Comparison of ENCODE assay signal across 22 cellular contexts in the genomic region with DNA sequence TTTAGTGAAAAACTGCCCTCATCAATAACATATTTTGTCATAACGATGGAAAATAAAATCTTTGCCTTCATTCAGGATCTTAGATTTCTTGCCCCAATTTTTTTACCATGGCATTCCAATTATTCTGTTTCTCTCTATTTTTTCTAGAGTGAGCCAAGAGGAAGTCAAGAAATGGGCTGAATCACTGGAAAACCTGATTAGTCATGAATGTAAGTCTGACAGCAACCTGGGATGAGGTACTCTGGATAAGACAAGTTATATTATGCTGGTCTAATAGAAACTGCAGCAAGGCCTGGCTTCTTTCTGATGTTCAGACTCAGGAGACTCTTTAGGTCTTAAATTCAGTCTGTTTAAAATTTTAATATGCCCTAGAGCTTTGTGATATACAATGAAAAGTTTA. TPM values are rescaled to one million over a fixed set of nuclear protein-coding genes. Genes with fewer than 3 reads are reported as not detected.
A peak's percentile ranks its signal among the peaks of the same experiment; 100 is the strongest.
DNase-seq lines count a peak whose midpoint lies in the region; ATAC-seq and TF ChIP-seq lines count a peak whose summit lies in the region.
"Had no signal": no experiment of that assay in that cellular context is flagged by ENCODE, and none has a peak within 500 bp of the region (broad histone marks: within the 10 kb centered on the region; RNA-seq: fewer than 3 reads in every experiment).

No MANE protein-coding gene starts in this region.

- peaks cover 18% of the 10 kb centered on the region for H3K4me1 ChIP-seq in endocrine pancreas (ENCODE audit: control insufficient read depth, insufficient read depth, low read length)
- H3K4me1 ChIP-seq in esophagus squamous epithelium: peaks cover 0 to 23% (median 0%) of the 10 kb centered on the region in 3 donors
- H3K4me1 ChIP-seq: right lobe of liver had no signal

- H3K27me3 ChIP-seq in endocrine pancreas (ENCODE audit: control insufficient read depth, insufficient read depth, low read length) (no peaks in the 10 kb centered on the region), esophagus squamous epithelium (peaks cover 0 to 18% (median 0%) of the 10 kb centered on the region in 4 donors)

- H3K36me3 Mint-ChIP-seq in T-helper 17 cell (ENCODE audit: low read depth): peaks cover 2% of the 10 kb centered on the region
- H3K36me3 Mint-ChIP-seq: activated naive CD8-positive, alpha-beta T cell treated with anti-CD3 and anti-CD28 coated beads for 36 hours; neural progenitor cell had no signal

- H3K9ac ChIP-seq in endocrine pancreas (ENCODE audit: control insufficient read depth, insufficient read depth, low read length): no peak overlapping the region
- H3K9ac ChIP-seq: neural progenitor cell had no signal

- no peak overlapping the region for H3K27ac Mint-ChIP-seq in T-helper 17 cell
- H3K27ac Mint-ChIP-seq: activated CD8-positive, alpha-beta T cell treated with anti-CD3 and anti-CD28 coated beads for 36 hours; activated naive CD8-positive, alpha-beta T cell treated with anti-CD3 and anti-CD28 coated beads for 36 hours; neural progenitor cell had no signal

- ATAC-seq in T-helper 17 cell: no peak
- ATAC-seq: activated CD8-positive, alpha-beta T cell treated with anti-CD3 and anti-CD28 coated beads for 36 hours; heart left ventricle; Panc1 had no signal

- no peak for TF ChIP-seq CTCF in esophagus squamous epithelium (IDR thresholded peaks at IDR 0.05)

- WGBS in esophagus squamous epithelium, 2 donors: 88 to 100% methylated on average over 1 of the region's 1 CpG

- no peak overlapping the region for H3K4me3 Mint-ChIP-seq in T-helper 17 cell
- H3K4me3 Mint-ChIP-seq: activated CD8-positive, alpha-beta T cell treated with anti-CD3 and anti-CD28 coated beads for 36 hours; activated naive CD8-positive, alpha-beta T cell treated with anti-CD3 and anti-CD28 coated beads for 36 hours; neural progenitor cell had no signal

- H3K9me3 ChIP-seq in endocrine pancreas (ENCODE audit: control insufficient read depth, low read length) (no peaks in the 10 kb centered on the region), T-helper 17 cell (ENCODE audit: control insufficient read depth, low read length, poor library complexity, severe bottlenecking) (no peaks in the 10 kb centered on the region), esophagus squamous epithelium (no peaks in the 10 kb centered on the region)
- H3K9me3 ChIP-seq: Caco-2, heart left ventricle, right lobe of liver had no signal

- no peaks in the 10 kb centered on the region for H3K36me3 ChIP-seq in endocrine pancreas (ENCODE audit: control insufficient read depth, insufficient read depth, low read length)
- no peaks in the 10 kb centered on the region for H3K36me3 ChIP-seq in esophagus squamous epithelium
- H3K36me3 ChIP-seq: neural progenitor cell, right lobe of liver had no signal

- in situ Hi-C loops in Caki2 (cut with HindIII; ENCODE audit: low pct_unique_long_range_greater_than_20kb, low sequenced_read_pairs): no loop called here

- TF ChIP-seq POLR2A in esophagus squamous epithelium (IDR thresholded peaks at IDR 0.05): no peak

- DNase-seq in Caki2 (ENCODE audit: low read depth) (peak; percentile 19), RPMI7951 (ENCODE audit: low read depth) (peak; percentile 49), lung microvascular endothelial cell (ENCODE audit: low read depth in 2 of 2) (peak; percentile 17 to 76), T-helper 17 cell (no peak), epidermal melanocyte (ENCODE audit: insufficient read length, low spot score) (no peak), pons (ENCODE audit: low spot score) (no peak), esophagus squamous epithelium (lab: John Stamatoyannopoulos, UW) (no peak)
- DNase-seq: activated CD8-positive, alpha-beta T cell treated with anti-CD3 and anti-CD28 coated beads for 36 hours; activated naive CD8-positive, alpha-beta T cell treated with anti-CD3 and anti-CD28 coated beads for 36 hours; activated T-cell treated with anti-CD3 and anti-CD28 coated beads, Interleukin-2, amount 50 U/mL, for 48 hours; Caco-2; central memory CD4-positive, alpha-beta T cell; heart left ventricle; islet precursor cell; KBM-7; NCI-H1092 treated with DMSO at 0.1 percent for 48 hours; NCI-H774; right lobe of liver had no signal

- H3K27ac ChIP-seq in esophagus squamous epithelium: no peak overlapping the region
- H3K27ac ChIP-seq: neural progenitor cell, right lobe of liver, VCaP had no signal

- intact Hi-C loops in esophagus squamous epithelium (cut with DNase I): no loop called here

- peak overlapping the region; percentile 98 for H3K4me3 ChIP-seq in endocrine pancreas (ENCODE audit: control insufficient read depth, insufficient read depth, low read length)
- no peak overlapping the region for H3K4me3 ChIP-seq in esophagus squamous epithelium
- H3K4me3 ChIP-seq: neural progenitor cell, right lobe of liver had no signal

- no peaks in the 10 kb centered on the region for H3K4me1 Mint-ChIP-seq in T-helper 17 cell

- H3K27me3 Mint-ChIP-seq in T-helper 17 cell: peaks cover 72% of the 10 kb centered on the region

RNA-seq across cellular contexts. Expression of a gene that starts 3.5 kb away (rescaled TPM):
- total RNA-seq in Caki2 (2014; rRNA removed; shearing (Covaris generic); ENCODE audit: low replicate concordance): 1.8 and 2.8 TPM in 2 replicates
- total RNA-seq in RPMI7951 (2014; rRNA removed; shearing (Covaris generic)): 18.3 and 24.1 TPM in 2 replicates
- total RNA-seq in lung microvascular endothelial cell: 2.8 and 22.4 TPM in 2 replicates
- not detected for total RNA-seq in T-helper 17 cell
- 1 to 10 TPM in 1 of 4 donors, under 1 TPM in 2, not detected in 1; 0.26 to 1.5 (median 0.70) TPM for total RNA-seq in esophagus squamous epithelium
- total RNA-seq: activated CD8-positive, alpha-beta T cell treated with anti-CD3 and anti-CD28 coated beads for 36 hours; activated naive CD8-positive, alpha-beta T cell treated with anti-CD3 and anti-CD28 coated beads for 36 hours had no signal

Comparison
In these comparisons a context has a peak if more than half of its experiments do, and no peak if none do; other contexts are left out.
1. DNase-seq: peak in Caki2 (single experiment), RPMI7951 (single experiment) and lung microvascular endothelial cell (2 of 2); none in T-helper 17 cell (0 of 3), epidermal melanocyte (single experiment), pons (single experiment) and esophagus squamous epithelium (single experiment).